In the genomic region with DNA sequence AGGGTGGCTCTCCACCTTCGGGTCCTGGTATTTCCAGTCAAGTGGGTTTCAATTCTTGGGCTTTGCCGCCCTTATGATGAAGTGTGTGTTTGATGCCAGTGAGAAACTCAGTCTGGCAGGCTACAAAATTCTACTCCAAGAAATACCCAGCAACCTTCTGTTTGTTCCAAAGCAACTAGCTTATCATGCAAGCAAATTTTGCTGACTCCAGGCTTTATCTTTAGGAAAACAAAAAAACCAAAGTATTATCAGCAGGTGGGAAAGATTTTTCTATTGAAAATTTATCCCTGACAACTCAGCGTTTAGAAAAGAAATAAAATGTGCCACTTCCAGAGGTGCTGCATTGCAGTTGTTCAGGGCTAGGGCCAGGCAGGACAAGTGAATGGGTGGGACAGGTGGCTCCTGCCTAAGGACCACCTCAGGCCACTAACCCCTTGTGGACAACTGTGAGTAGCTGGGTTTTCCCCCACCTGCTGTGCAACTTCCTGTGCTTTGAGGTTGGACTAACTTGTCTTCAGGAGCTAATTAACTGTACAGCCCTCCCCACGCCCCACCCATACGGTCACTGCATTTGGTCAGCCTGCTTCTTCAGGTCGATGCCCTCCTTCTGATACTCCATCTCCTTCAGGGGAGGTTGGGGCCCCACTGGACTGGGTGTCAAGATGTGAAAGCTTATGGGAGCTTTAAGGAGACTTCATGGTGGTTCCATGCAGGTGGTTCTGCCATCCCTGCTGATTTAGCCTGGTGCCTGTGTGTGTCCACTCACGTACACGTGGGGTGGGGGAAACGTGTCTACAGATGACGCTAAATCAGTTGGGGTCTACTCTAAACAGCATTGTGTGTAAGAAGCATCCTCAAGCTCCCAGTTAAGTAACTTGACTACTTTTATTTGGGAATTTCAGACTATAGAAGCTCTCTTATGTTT, we compare ENCODE assay signal across 13 cellular contexts. TPM values are rescaled to one million over a fixed set of nuclear protein-coding genes. Genes with fewer than 3 reads are reported as not detected.
DNase-seq lines count a peak whose midpoint lies in the region; ATAC-seq, FAIRE-seq and TF ChIP-seq lines count a peak whose summit lies in the region.
"Had no signal": no experiment of that assay in that cellular context is flagged by ENCODE, and none has a peak within 500 bp of the region (broad histone marks: within the 10 kb centered on the region; RNA-seq: fewer than 3 reads in every experiment).

No MANE protein-coding gene starts in this region.

- POLR2A ChIA-PET in HepG2 (lab: Yijun Ruan, JAX) = interaction anchor here (1.5 to 2.2 kb wide), 3 partner anchors 11 to 47 kb away, joined by 5 to 10 read pairs (median 6); a partner anchor contains a TSS

- H4K20me1 ChIP-seq in HepG2 (ENCODE audit: insufficient read depth, low read length) = no peaks in the 10 kb centered on the region

- TF ChIP-seq POLR2A in HepG2 (IDR thresholded peaks at IDR 0.05; ENCODE audit: insufficient read depth in 1 of 2, low read depth in 2 of 2, low read length in 2 of 2) (no peak), right lobe of liver (IDR thresholded peaks at IDR 0.05) (no peak), NB4 (IDR thresholded peaks at IDR 0.05; ENCODE audit: extremely low read depth, insufficient read length) (no peak), erythroblast (IDR thresholded peaks at IDR 0.05; ENCODE audit: low read length) (peak; percentile 20), body of pancreas (IDR thresholded peaks at IDR 0.05) (no peak)

- no peak overlapping the region for H3K9ac ChIP-seq in HepG2 (ENCODE audit: insufficient read depth, low read depth, low read length)

- TF ChIP-seq CTCF in HepG2 (CRISPR knock-in tag; IDR thresholded peaks at IDR 0.05) = no peak
- no peak for TF ChIP-seq CTCF in right lobe of liver (IDR thresholded peaks at IDR 0.05)
- TF ChIP-seq CTCF in NB4 (IDR thresholded peaks at IDR 0.05; ENCODE audit: low read depth, low read length) = no peak
- TF ChIP-seq CTCF in body of pancreas (IDR thresholded peaks at IDR 0.05) = no peak

- no peak overlapping the region for H3K4me2 ChIP-seq in HepG2 (ENCODE audit: low read depth, low read length)

- TSS peak; percentile 12 for BruUV-seq in HepG2 (replicated peaks; lab: Mats Ljungman, UMichigan)

- DNase-seq in HepG2 (ENCODE audit: low spot score) = no peak
- DNase-seq in right lobe of liver = no peak
- peak; percentile 41 for DNase-seq in NB4 (ENCODE audit: low read depth)
- peak; percentile 55 to 56 for DNase-seq in erythroblast (lab: John Stamatoyannopoulos, UW)
- DNase-seq in ureter (ENCODE audit: low spot score) = peak; percentile 28
- no peak for DNase-seq in body of pancreas
- DNase-seq in GM19240 (ENCODE audit: insufficient read length, low spot score) = no peak
- DNase-seq: Caco-2, GOT3, NCI-H1105 treated with DMSO at 0.1 percent for 48 hours had no signal

- WGBS in HepG2 (ENCODE audit: low lambda C conversion rate) = 96% methylated on average over 10 of the region's 10 CpGs
- 92% methylated on average over 8 of the region's 10 CpGs for WGBS in right lobe of liver (ENCODE audit: insufficient coverage, low coverage, low lambda C conversion rate, missing lambda C conversion rate)
- WGBS in body of pancreas, 2 donors = 76 to 77% methylated on average over 10 of the region's 10 CpGs

- H3K4me3 ChIP-seq in HepG2 (replicated peaks in 1 of 3; ENCODE audit: insufficient read depth in 1 of 3, low read depth in 2 of 3, low read length in 3 of 3) (no peak overlapping the region), right lobe of liver (no peak overlapping the region), NB4 (ENCODE audit: low read depth, low read length) (no peak overlapping the region), body of pancreas (no peak overlapping the region)
- H3K4me3 ChIP-seq: skin epidermis had no signal

- H3K27ac ChIP-seq in HepG2 (ENCODE audit: extremely low read length, insufficient read depth, low read length) (no peak overlapping the region), right lobe of liver (no peak overlapping the region), body of pancreas (no peak overlapping the region)
- H3K27ac ChIP-seq: skin epidermis had no signal

- CTCF ChIA-PET in HepG2 (lab: Yijun Ruan, JAX; ENCODE audit: low intra/inter-chr PET ratio, low total read pairs) = no interaction called here

- TF ChIP-seq EP300 in HepG2 (IDR thresholded peaks at IDR 0.05; ENCODE audit: low read depth in 2 of 2, low read length in 2 of 2) = no peak
- no peak for TF ChIP-seq EP300 in HepG2 (CRISPR knock-in tag; IDR thresholded peaks at IDR 0.05; ENCODE audit: borderline replicate concordance)

- peak; percentile 15; the same call in 1 of the 3 replicates for ATAC-seq in HepG2
- ATAC-seq in right lobe of liver = no peak
- ATAC-seq in body of pancreas = no peak
- no peak for ATAC-seq in GM21786 (IDR thresholded peaks at IDR 0.05; ENCODE audit: unreplicated experiment)

- no peak for FAIRE-seq in HepG2 (lab: Jason Lieb, UNC)
- FAIRE-seq: urothelium cell line had no signal

- H3K9me3 ChIP-seq in HepG2 (ENCODE audit: low read length) (no peaks in the 10 kb centered on the region), right lobe of liver (no peaks in the 10 kb centered on the region), body of pancreas (no peaks in the 10 kb centered on the region)
- H3K9me3 ChIP-seq: Caco-2 had no signal

- H3K4me1 ChIP-seq in HepG2 (ENCODE audit: insufficient read depth, low read length) (peaks cover 7% of the 10 kb centered on the region), right lobe of liver (peaks cover 0 to 2% (median under 1%) of the 10 kb centered on the region in 4 donors), body of pancreas (peaks cover 22% of the 10 kb centered on the region)

- in situ Hi-C loops in HepG2 (cut with HindIII; ENCODE audit: extremely low pct_ligation_motif_present, low pct_unique_long_range_greater_than_20kb) = no loop called here

- TF ChIP-seq RAD21 in HepG2 (CRISPR knock-in tag; IDR thresholded peaks at IDR 0.05) = no peak

- no peaks in the 10 kb centered on the region for H3K27me3 ChIP-seq in HepG2 (ENCODE audit: control insufficient read depth in 1 of 2, insufficient read depth in 2 of 2, low read length in 2 of 2)
- H3K27me3 ChIP-seq in right lobe of liver = no peaks in the 10 kb centered on the region
- H3K27me3 ChIP-seq in body of pancreas = no peaks in the 10 kb centered on the region

- H3K36me3 ChIP-seq in HepG2 (replicated peaks in 1 of 2; ENCODE audit: control insufficient read depth in 1 of 2, insufficient read depth in 2 of 2, low read length in 2 of 2) (peaks cover 12 to 43% of the 10 kb centered on the region in 2 experiments), right lobe of liver (peaks cover 0 to 6% (median 0%) of the 10 kb centered on the region in 4 donors), body of pancreas (replicated peaks in 1 of 2; ENCODE audit: insufficient read depth in 1 of 2, low read depth in 2 of 2) (peaks cover 0 to 7% of the 10 kb centered on the region in 2 donors)

- intact Hi-C loops in HepG2 (cut with micrococcal nuclease; ENCODE audit: unreplicated experiment) = no loop called here
- intact Hi-C loops in right lobe of liver (cut with DNase I) = no loop called here
- intact Hi-C loops in body of pancreas (cut with DNase I) = no loop called here

- H3K79me2 ChIP-seq in HepG2 (ENCODE audit: insufficient read depth, low read length) = no peaks in the 10 kb centered on the region

- no peak overlapping the region for H2AFZ ChIP-seq in HepG2 (ENCODE audit: low read length)

TF ChIP-seq in HepG2, 621 proteins besides CTCF, POLR2A, EP300 and RAD21 (continues in another document):
- TF ChIP-seq, protein P1, sequence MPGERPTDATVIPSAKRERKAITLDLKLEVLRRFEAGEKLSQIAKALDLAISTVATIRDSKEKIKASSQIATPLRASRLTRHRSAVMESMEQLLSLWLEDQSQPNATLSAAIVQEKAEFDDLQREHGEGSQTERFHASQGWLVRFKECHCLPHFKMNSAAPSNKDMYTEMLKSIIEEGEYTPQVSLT (CRISPR knock-in tag; IDR thresholded peaks at IDR 0.05; ENCODE audit: borderline replicate concordance, low read depth) = no peak
- TF ChIP-seq MAFF (IDR thresholded peaks at IDR 0.05; ENCODE audit: low read depth, low read length) (peak; percentile 84), ZNF788 (CRISPR knock-in tag; IDR thresholded peaks at IDR 0.05; ENCODE audit: borderline replicate concordance) (no peak), SSRP1 (CRISPR knock-in tag; IDR thresholded peaks at IDR 0.05) (0 out of 2 replicates have a peak, but pooled peaks have one; percentile 47), MAFK (conservative IDR thresholded peaks at IDR 0.05 in 1 of 2, IDR thresholded peaks at IDR 0.05 in 1 of 2; ENCODE audit: low read length in 2 of 2) (peak; percentile 77 to 89), ZNF816 (CRISPR knock-in tag; IDR thresholded peaks at IDR 0.05; ENCODE audit: borderline replicate concordance) (no peak), ZC3H4 (CRISPR knock-in tag; IDR thresholded peaks at IDR 0.05; ENCODE audit: borderline replicate concordance) (no peak)

RNA-seq across cellular contexts. Expression of a gene that starts 46.8 kb away (rescaled TPM):
- 9.7 and 9.9 TPM in 2 replicates for total RNA-seq in HepG2 (2016; rRNA removed; fragmentation: Illumina TruSeq; extraction: Trizol)
- total RNA-seq in HepG2 (2016; cell fraction: cytosol; rRNA removed; fragmentation: Illumina TruSeq; extraction: Trizol; ENCODE audit: low read depth) = 1.5 and 4.5 TPM in 2 replicates
- total RNA-seq in HepG2 (2016; cell fraction: insoluble cytoplasmic fraction; rRNA removed; fragmentation: Illumina TruSeq; extraction: Trizol) = 6.4 and 9.7 TPM in 2 replicates
- 6.9 and 7.6 TPM in 2 replicates for total RNA-seq in HepG2 (2016; cell fraction: membrane; rRNA removed; fragmentation: Illumina TruSeq; extraction: Trizol)
- 22.7 and 24.2 TPM in 2 replicates for total RNA-seq in HepG2 (2016; cell fraction: nucleus; rRNA removed; fragmentation: Illumina TruSeq; extraction: Trizol)
- 6.1 and 6.4 TPM in 2 replicates for polyA plus RNA-seq in HepG2 (2011; rRNA removed)
- 3.7 and 5.7 TPM in 2 replicates for polyA plus RNA-seq in HepG2 (2011; cell fraction: cytosol; rRNA removed)
- polyA plus RNA-seq in HepG2 (2011; cell fraction: nucleus; rRNA removed) = 9.5 and 16.1 TPM in 2 replicates
- polyA plus RNA-seq in HepG2 (2012) = 11.6 and 12.0 TPM in 2 replicates
- polyA plus RNA-seq in HepG2 (2016; cell fraction: cytosol; fragmentation: Illumina TruSeq; extraction: Trizol; ENCODE audit: low read depth) = 1.6 and 2.1 TPM in 2 replicates
- polyA plus RNA-seq in HepG2 (2016; cell fraction: insoluble cytoplasmic fraction; fragmentation: Illumina TruSeq; extraction: Trizol; ENCODE audit: low read depth) = 9.9 and 10.8 TPM in 2 replicates
- 3.1 and 3.8 TPM in 2 replicates for polyA plus RNA-seq in HepG2 (2016; cell fraction: membrane; fragmentation: Illumina TruSeq; extraction: Trizol; ENCODE audit: low read depth)
- 22.4 and 23.3 TPM in 2 replicates for polyA plus RNA-seq in HepG2 (2016; cell fraction: nucleus; fragmentation: Illumina TruSeq; extraction: Trizol; ENCODE audit: insufficient read depth, low read depth)
- polyA minus RNA-seq in HepG2 (2011; rRNA and poly(A)+ RNA removed; ENCODE audit: low replicate concordance) = 7.4 and 11.0 TPM in 2 replicates
- polyA minus RNA-seq in HepG2 (2011; cell fraction: cytosol; rRNA and poly(A)+ RNA removed) = 6.5 and 6.6 TPM in 2 replicates
- 24.2 and 24.5 TPM in 2 replicates for polyA minus RNA-seq in HepG2 (2011; cell fraction: nucleus; rRNA and poly(A)+ RNA removed)
- total RNA-seq in right lobe of liver = 10 to 100 TPM in 2 of 6 experiments, 1 to 10 TPM in 4; 6.5 to 13.0 (median 8.8) TPM
- 18.3 TPM for total RNA-seq in ureter
- 10 to 100 TPM; 10.9 to 18.7 TPM for total RNA-seq in body of pancreas

Comparison
In these comparisons a context has a peak if more than half of its experiments do, and no peak if none do; other contexts are left out.
1. DNase-seq: peak in NB4 (single experiment), erythroblast (2 of 2) and ureter (single experiment); none in HepG2 (single experiment), right lobe of liver (0 of 3), body of pancreas (0 of 4) and GM19240 (single experiment).